In genomic region chr5:138529812-138530211, GRCh38 we compare ENCODE assay signal across 14 cellular contexts. TPM values are rescaled to one million over a fixed set of nuclear protein-coding genes. Genes with fewer than 3 reads are reported as not detected.
DNase-seq lines count a peak whose midpoint lies in the region; ATAC-seq and TF ChIP-seq lines count a peak whose summit lies in the region.
"Had no signal": no experiment of that assay in that cellular context is flagged by ENCODE, and none has a peak within 500 bp of the region (broad histone marks: within the 10 kb centered on the region; RNA-seq: fewer than 3 reads in every experiment).

No MANE protein-coding gene starts in this region.

- DNase-seq in GM23338 (ENCODE audit: low spot score) (no peak), RWPE1 (ENCODE audit: low spot score) (no peak), epithelial cell of prostate (ENCODE audit: low read depth, low spot score) (no peak), progenitor cell of endocrine pancreas (ENCODE audit: low spot score, unreplicated experiment) (no peak), UCSD-AML1 (lab: John Stamatoyannopoulos, UW; ENCODE audit: unreplicated experiment) (no peak), esophagus muscularis mucosa (ENCODE audit: extremely low spot score) (no peak)
- DNase-seq in activated naive CD4-positive, alpha-beta T cell (lab: John Stamatoyannopoulos, UW): no peak
- DNase-seq: COR-L47, MM.1S, NCI-H1105, NCI-H1694 treated with DMSO at 0.1 percent for 48 hours, NCI-H82, SIG-M5 had no signal

- no peak overlapping the region for H3K4me2 ChIP-seq in GM23338
- H3K4me2 ChIP-seq: BLaER1 had no signal

- POLR2A ChIA-PET in RWPE1 (lab: Yijun Ruan, JAX; ENCODE audit: low non-redundant PET): no interaction called here

- no peaks in the 10 kb centered on the region for H3K9me3 Mint-ChIP-seq in GM23338
- H3K9me3 Mint-ChIP-seq in progenitor cell of endocrine pancreas (ENCODE audit: low read depth): no peaks in the 10 kb centered on the region

- no peak for ATAC-seq in GM23338

- no peaks in the 10 kb centered on the region for H3K9me3 ChIP-seq in esophagus muscularis mucosa
- H3K9me3 ChIP-seq: BLaER1 had no signal

- no peak for TF ChIP-seq CTCF in GM23338 (conservative IDR thresholded peaks at IDR 0.05; ENCODE audit: low read depth in 2 of 2)
- no peak for TF ChIP-seq CTCF in RWPE1 (conservative IDR thresholded peaks at IDR 0.05; ENCODE audit: low read depth)
- no peak for TF ChIP-seq CTCF in progenitor cell of endocrine pancreas (IDR thresholded peaks at IDR 0.05; ENCODE audit: unreplicated experiment)
- TF ChIP-seq CTCF in esophagus muscularis mucosa (IDR thresholded peaks at IDR 0.05): no peak

- no peak overlapping the region for H2AFZ ChIP-seq in GM23338

- H3K9me2 ChIP-seq in GM23338 (ENCODE audit: insufficient read depth): no peaks in the 10 kb centered on the region

- peak overlapping the region; percentile 35; the same call in 1 of the 2 replicates for H3K27ac ChIP-seq in GM23338 (ENCODE audit: low read depth)
- peak overlapping the region; percentile 9; the same call in 1 of the 2 replicates for H3K27ac ChIP-seq in RWPE1
- peak overlapping the region; percentile 11 for H3K27ac ChIP-seq in epithelial cell of prostate
- no peak overlapping the region for H3K27ac ChIP-seq in esophagus muscularis mucosa (replicated peaks in 1 of 4)
- H3K27ac ChIP-seq: BLaER1 had no signal

- H3K4me3 Mint-ChIP-seq in GM23338 (no peak overlapping the region), progenitor cell of endocrine pancreas (ENCODE audit: low read depth) (no peak overlapping the region)

- TF ChIP-seq POLR2A in esophagus muscularis mucosa (IDR thresholded peaks at IDR 0.05; ENCODE audit: low read depth): no peak

- 96% methylated on average over 8 of the region's 8 CpGs for WGBS in esophagus muscularis mucosa

- H3K4me3 ChIP-seq in GM23338 (no peak overlapping the region), esophagus muscularis mucosa (no peak overlapping the region)
- H3K4me3 ChIP-seq: BLaER1 had no signal

- H3K27ac Mint-ChIP-seq in GM23338: no peak overlapping the region
- peak overlapping the region; percentile 26 for H3K27ac Mint-ChIP-seq in progenitor cell of endocrine pancreas

- H3K27me3 ChIP-seq in GM23338 (ENCODE audit: insufficient read depth) (no peaks in the 10 kb centered on the region), esophagus muscularis mucosa (no peaks in the 10 kb centered on the region)
- H3K27me3 ChIP-seq: BLaER1 had no signal

- intact Hi-C loops in esophagus muscularis mucosa (cut with DNase I): no loop called here

- peaks cover 25% of the 10 kb centered on the region for H3K4me1 Mint-ChIP-seq in GM23338
- H3K4me1 Mint-ChIP-seq in progenitor cell of endocrine pancreas (ENCODE audit: low read depth): peaks cover 19% of the 10 kb centered on the region

- H3K36me3 ChIP-seq in GM23338 (ENCODE audit: insufficient read depth): no peaks in the 10 kb centered on the region; the same call in 1 of the 2 replicates
- peaks cover 0 to 9% (median 0%) of the 10 kb centered on the region in 4 donors for H3K36me3 ChIP-seq in esophagus muscularis mucosa

- peaks cover 58% of the 10 kb centered on the region for H3K36me3 Mint-ChIP-seq in GM23338 (ENCODE audit: low read depth)
- peaks cover 9% of the 10 kb centered on the region for H3K36me3 Mint-ChIP-seq in progenitor cell of endocrine pancreas (ENCODE audit: insufficient read depth)

- no peaks in the 10 kb centered on the region for H3K27me3 Mint-ChIP-seq in GM23338 (ENCODE audit: insufficient read depth, low read depth, poor library complexity)
- H3K27me3 Mint-ChIP-seq in progenitor cell of endocrine pancreas: no peaks in the 10 kb centered on the region

- H3K79me2 ChIP-seq in GM23338 (replicated peaks; ENCODE audit: insufficient read depth): peaks cover 100% of the 10 kb centered on the region

- H4K20me1 ChIP-seq in GM23338 (replicated peaks; ENCODE audit: insufficient read depth): peaks cover 83% of the 10 kb centered on the region

- H3K4me1 ChIP-seq in GM23338 (ENCODE audit: insufficient read depth) (no peaks in the 10 kb centered on the region; the same call in 1 of the 2 replicates), esophagus muscularis mucosa (peaks cover 10 to 40% (median 27%) of the 10 kb centered on the region in 4 donors)

- CTCF ChIA-PET in RWPE1 (lab: Yijun Ruan, JAX): interaction anchor here (0.7 to 0.8 kb wide), 2 partner anchors 18 to 27 kb away, joined by 3 read pairs; no protein-coding TSS in a partner anchor

- TF ChIP-seq EP300 in esophagus muscularis mucosa (IDR thresholded peaks at IDR 0.05): no peak

- H3F3A ChIP-seq in GM23338 (replicated peaks; ENCODE audit: low read depth): 0 out of 2 replicates have a peak, but pooled peaks cover 4% of the 10 kb centered on the region

TF ChIP-seq in GM23338, 12 proteins besides CTCF, POLR2A, EP300 and RAD21:
- TF ChIP-seq EZH2phosphoT487 (IDR thresholded peaks at IDR 0.05; ENCODE audit: unreplicated experiment) (no peak), NANOG (IDR thresholded peaks at IDR 0.05; ENCODE audit: borderline replicate concordance) (no peak), STAT1 (IDR thresholded peaks at IDR 0.05; ENCODE audit: unreplicated experiment) (no peak), ZNF331 (CRISPR knock-in tag; IDR thresholded peaks at IDR 0.05; ENCODE audit: low read depth) (no peak), JUNB (IDR thresholded peaks at IDR 0.05; ENCODE audit: unreplicated experiment) (no peak)
TF ChIP-seq in GM23338: peak in this region for 0.

RNA-seq across cellular contexts. Expression of gene ETF1, which starts 13.2 kb away (rescaled TPM):
- total RNA-seq in GM23338 (2014; rRNA removed; shearing (Covaris generic)): 134 and 136 TPM in 2 replicates
- 56.7 and 68.9 TPM in 2 replicates for polyA plus RNA-seq in GM23338 (2016; fragmentation: Nextera tagmentation; extraction: Ambion mirVana)
- 73.1 and 77.6 TPM in 2 replicates for total RNA-seq in progenitor cell of endocrine pancreas
- 100 to 1,000 TPM in 3 of 4 donors, 10 to 100 TPM in 1; 90.5 to 154 (median 111) TPM for total RNA-seq in esophagus muscularis mucosa

RNA-seq across cellular contexts. Expression of gene HSPA9, which starts 45.4 kb away (rescaled TPM):
- 751 and 880 TPM in 2 replicates for total RNA-seq in GM23338 (2014; rRNA removed; shearing (Covaris generic))
- 302 and 313 TPM in 2 replicates for polyA plus RNA-seq in GM23338 (2016; fragmentation: Nextera tagmentation; extraction: Ambion mirVana)
- 174 and 185 TPM in 2 replicates for total RNA-seq in progenitor cell of endocrine pancreas
- 100 to 1,000 TPM; 139 to 250 (median 186) TPM for total RNA-seq in esophagus muscularis mucosa

Comparison
In these comparisons a context has a peak if more than half of its experiments do, and no peak if none do; other contexts are left out.
1. H3K27ac ChIP-seq: peak in GM23338 (single experiment), RWPE1 (single experiment) and epithelial cell of prostate (single experiment); none in esophagus muscularis mucosa (0 of 4).